ENCODE assay signal across 20 cellular contexts in the genomic region with DNA sequence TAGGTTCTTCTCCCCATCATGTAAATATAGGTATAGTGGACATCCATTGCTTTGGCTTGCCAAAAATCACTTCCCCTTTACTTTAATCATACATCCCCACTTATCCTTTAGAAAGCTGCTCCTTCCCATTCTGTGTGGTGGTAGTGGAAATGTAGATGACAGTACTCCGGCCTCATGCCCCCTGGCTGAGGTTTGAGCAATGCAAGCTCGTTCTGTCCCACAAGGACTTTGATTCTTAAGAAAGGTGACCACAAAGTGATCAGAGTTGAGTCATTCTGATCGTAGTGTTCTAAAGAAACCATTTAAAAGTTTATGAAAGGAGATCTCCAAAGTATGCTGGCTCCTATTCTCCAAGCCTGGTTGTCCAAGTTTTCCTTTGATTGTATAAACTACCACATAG. TPM values are rescaled to one million over a fixed set of nuclear protein-coding genes. Genes with fewer than 3 reads are reported as not detected.
DNase-seq lines count a peak whose midpoint lies in the region; ATAC-seq, FAIRE-seq and TF ChIP-seq lines count a peak whose summit lies in the region.
"Had no signal": no experiment of that assay in that cellular context is flagged by ENCODE, and none has a peak within 500 bp of the region (broad histone marks: within the 10 kb centered on the region; RNA-seq: fewer than 3 reads in every experiment).

No MANE protein-coding gene starts in this region.

- H2BK120ac ChIP-seq in mesendoderm (ENCODE audit: low read depth, low read length) = no peak overlapping the region

- no peak overlapping the region for H3K23ac ChIP-seq in mesendoderm (ENCODE audit: low read length)

- H3K4me1 Mint-ChIP-seq in activated T-helper 17 cell treated with anti-CD3 and anti-CD28 coated beads, Interleukin-2, amount 50 U/mL, for 72 hours = no peaks in the 10 kb centered on the region

- no peak overlapping the region for H3K18ac ChIP-seq in mesendoderm (ENCODE audit: low read length)

- H3K79me2 ChIP-seq in mesendoderm (ENCODE audit: control insufficient read depth, insufficient read depth, low read length) = peaks cover 5% of the 10 kb centered on the region

- H2AK5ac ChIP-seq in mesendoderm (ENCODE audit: low read length) = no peak overlapping the region

- H3K4ac ChIP-seq in mesendoderm (ENCODE audit: low read depth, low read length) = no peak overlapping the region

- H3K27me3 ChIP-seq in mesendoderm (ENCODE audit: insufficient read depth, low read length, poor library complexity) = no peaks in the 10 kb centered on the region
- H3K27me3 ChIP-seq: SJCRH30 had no signal

- peaks cover 42% of the 10 kb centered on the region for H3K9me3 Mint-ChIP-seq in activated T-helper 17 cell treated with anti-CD3 and anti-CD28 coated beads, Interleukin-2, amount 50 U/mL, for 72 hours

- H3K4me3 ChIP-seq in GM12865 (ENCODE audit: low read depth, low read length) (no peak overlapping the region), mesendoderm (ENCODE audit: low read length) (no peak overlapping the region)
- H3K4me3 ChIP-seq: K562, SJCRH30 had no signal

- no peaks in the 10 kb centered on the region for H3K27me3 Mint-ChIP-seq in activated T-helper 17 cell treated with anti-CD3 and anti-CD28 coated beads, Interleukin-2, amount 50 U/mL, for 72 hours

- no peaks in the 10 kb centered on the region for H3K4me1 ChIP-seq in mesendoderm (ENCODE audit: control insufficient read depth, low read depth, low read length)
- H3K4me1 ChIP-seq: SJCRH30 had no signal

- peaks cover 14% of the 10 kb centered on the region for H3K36me3 Mint-ChIP-seq in activated T-helper 17 cell treated with anti-CD3 and anti-CD28 coated beads, Interleukin-2, amount 50 U/mL, for 72 hours (ENCODE audit: low read depth)

- peaks cover 3% of the 10 kb centered on the region for H3K36me3 ChIP-seq in mesendoderm (ENCODE audit: control insufficient read depth, insufficient read depth, low read length)

- no peak overlapping the region for H3K4me2 ChIP-seq in mesendoderm (ENCODE audit: low read length)

- peak; percentile 47 for ATAC-seq in activated T-helper 17 cell treated with anti-CD3 and anti-CD28 coated beads, Interleukin-2, amount 50 U/mL, for 72 hours (replicated peaks)
- ATAC-seq in GM19351 (IDR thresholded peaks at IDR 0.05; ENCODE audit: unreplicated experiment) = no peak
- ATAC-seq: K562 had no signal

- H3K27ac Mint-ChIP-seq in activated T-helper 17 cell treated with anti-CD3 and anti-CD28 coated beads, Interleukin-2, amount 50 U/mL, for 72 hours = no peak overlapping the region

- FAIRE-seq in urothelium cell line (lab: Jason Lieb, UNC) = no peak
- FAIRE-seq: H54, K562 had no signal

- no peak overlapping the region for H2BK5ac ChIP-seq in mesendoderm (ENCODE audit: low read length)

- H3K4me3 Mint-ChIP-seq in activated T-helper 17 cell treated with anti-CD3 and anti-CD28 coated beads, Interleukin-2, amount 50 U/mL, for 72 hours = no peak overlapping the region
- H3K4me3 Mint-ChIP-seq: CD14-positive monocyte had no signal

- H3K9ac ChIP-seq in mesendoderm (ENCODE audit: low read length) = no peak overlapping the region

- no peak overlapping the region for H3K27ac ChIP-seq in mesendoderm (ENCODE audit: low read depth, low read length)
- H3K27ac ChIP-seq: RWPE1, SJCRH30 had no signal

- no CpG with 5 or more reads among the region's 3 CpGs for WGBS in mesendoderm (ENCODE audit: extremely low coverage, insufficient coverage, low lambda C conversion rate)

- H3K79me1 ChIP-seq in mesendoderm (ENCODE audit: low read length) = peaks cover 17% of the 10 kb centered on the region

- H2BK15ac ChIP-seq in mesendoderm (replicated peaks; ENCODE audit: low read depth) = no peak overlapping the region

- DNase-seq in GM12865 (ENCODE audit: low read depth) = peak; percentile 14
- DNase-seq in M059J (ENCODE audit: low read depth) = peak; percentile 9
- DNase-seq in mesendoderm = peak; percentile 30
- no peak for DNase-seq in urothelium cell line (ENCODE audit: low spot score)
- DNase-seq in SW480 (ENCODE audit: low spot score) = no peak
- DNase-seq: DMS 273 treated with DMSO at 0.1 percent for 48 hours; GF-D8; NCI-H1436; NCI-H2029; NCI-H2171; NCI-H446; NCI-H69; NK-92 treated with Interleukin-12 subunit alpha and Interleukin-12 subunit beta, amount 100 ng/mL, for 24 hours; SJCRH30 had no signal

- TF ChIP-seq CTCF in GM12865 (IDR thresholded peaks at IDR 0.05; ENCODE audit: insufficient read depth, low read depth, low read length, missing control alignments) = no peak

- no peak overlapping the region for H4K8ac ChIP-seq in mesendoderm (ENCODE audit: low read depth, low read length)

- H4K5ac ChIP-seq in mesendoderm (ENCODE audit: low read length) = no peak overlapping the region

- no peak overlapping the region for H3K56ac ChIP-seq in mesendoderm (ENCODE audit: low read length)

RNA-seq across cellular contexts. Expression of gene TUG1, which starts 10.9 kb away (rescaled TPM):
- total RNA-seq in M059J (2014; rRNA removed; shearing (Covaris generic)) = 53.6 and 66.4 TPM in 2 replicates
- 10 to 100 TPM; 45.1 to 49.0 TPM for total RNA-seq in activated T-helper 17 cell treated with anti-CD3 and anti-CD28 coated beads, Interleukin-2, amount 50 U/mL, for 72 hours
- polyA plus RNA-seq in mesendoderm (2013, experiment 1 of 2) = 93.2 TPM
- polyA plus RNA-seq in mesendoderm (2013, experiment 2 of 2) = 92.9 TPM

RNA-seq across cellular contexts. Expression of gene MORC2, which starts 11.4 kb away (rescaled TPM):
- total RNA-seq in M059J (2014; rRNA removed; shearing (Covaris generic)) = 7.8 and 21.6 TPM in 2 replicates
- 10 to 100 TPM; 19.2 to 24.9 TPM for total RNA-seq in activated T-helper 17 cell treated with anti-CD3 and anti-CD28 coated beads, Interleukin-2, amount 50 U/mL, for 72 hours
- polyA plus RNA-seq in mesendoderm (2013, experiment 1 of 2) = 48.8 TPM
- 45.1 TPM for polyA plus RNA-seq in mesendoderm (2013, experiment 2 of 2)

Comparison
In these comparisons a context has a peak if more than half of its experiments do, and no peak if none do; other contexts are left out.
1. DNase-seq: peak in GM12865 (single experiment), M059J (single experiment) and mesendoderm (single experiment); none in urothelium cell line (single experiment) and SW480 (single experiment).